In the genomic region with DNA sequence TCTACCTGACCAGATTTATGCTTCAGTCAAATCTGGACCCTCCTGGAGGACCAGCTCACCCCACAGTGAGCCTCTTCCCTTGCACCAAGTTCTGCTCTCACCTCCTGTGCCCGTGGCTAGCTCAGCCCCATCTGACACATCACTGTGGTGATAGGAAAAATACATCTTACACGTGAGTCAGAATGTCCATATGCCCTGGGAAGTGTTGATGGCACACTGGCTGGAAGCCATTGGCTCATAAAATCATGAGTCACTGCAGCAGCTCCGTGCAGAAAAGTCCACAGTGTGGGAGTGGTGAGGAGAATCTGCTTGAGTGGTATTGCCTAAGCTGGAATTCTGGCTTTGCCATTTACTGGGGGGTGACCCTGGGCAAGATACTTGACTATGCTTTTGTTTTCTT, we compare ENCODE assay signal across 8 cellular contexts. TPM values are rescaled to one million over a fixed set of nuclear protein-coding genes. Genes with fewer than 3 reads are reported as not detected.
DNase-seq lines count a peak whose midpoint lies in the region; ATAC-seq and TF ChIP-seq lines count a peak whose summit lies in the region.

No MANE protein-coding gene starts in this region.

- H3K27ac ChIP-seq in lung (ENCODE audit: low read depth in 1 of 2, low read length in 1 of 2) = no peak overlapping the region
- H3K27ac ChIP-seq in upper lobe of left lung = no peak overlapping the region
- no peak overlapping the region for H3K27ac ChIP-seq in neural progenitor cell

- H3K27me3 ChIP-seq in lung (ENCODE audit: control insufficient read depth, insufficient read depth) (no peaks in the 10 kb centered on the region), upper lobe of left lung (no peaks in the 10 kb centered on the region), neural progenitor cell (no peaks in the 10 kb centered on the region)

- H3K4me2 ChIP-seq in neural progenitor cell = no peak overlapping the region

- H3K27me3 Mint-ChIP-seq in neural progenitor cell (ENCODE audit: insufficient read depth, low read depth) = peaks cover 3% of the 10 kb centered on the region
- H3K27me3 Mint-ChIP-seq in endothelial cell (ENCODE audit: unreplicated experiment) = peaks cover 4% of the 10 kb centered on the region

- H3F3A ChIP-seq in neural progenitor cell (ENCODE audit: low read depth) = no peaks in the 10 kb centered on the region

- no peaks in the 10 kb centered on the region for H3K79me2 ChIP-seq in neural progenitor cell (ENCODE audit: low read depth)

- H3K4me3 Mint-ChIP-seq in neural progenitor cell (no peak overlapping the region), endothelial cell (ENCODE audit: unreplicated experiment) (no peak overlapping the region)

- H4K20me1 ChIP-seq in neural progenitor cell (ENCODE audit: low read depth) = no peaks in the 10 kb centered on the region

- TF ChIP-seq POLR2A in upper lobe of left lung (IDR thresholded peaks at IDR 0.05) = no peak

- H3K27ac Mint-ChIP-seq in neural progenitor cell (no peak overlapping the region), endothelial cell (ENCODE audit: unreplicated experiment) (no peak overlapping the region)

- no peaks in the 10 kb centered on the region for H3K9me3 ChIP-seq in lung (ENCODE audit: control insufficient read depth in 2 of 2, insufficient read depth in 1 of 2, low read length in 1 of 2)
- H3K9me3 ChIP-seq in upper lobe of left lung = no peaks in the 10 kb centered on the region
- no peaks in the 10 kb centered on the region for H3K9me3 ChIP-seq in neural progenitor cell (ENCODE audit: low read depth)

- H3K4me3 ChIP-seq in astrocyte of the cerebellum (ENCODE audit: low read depth, low read length) (no peak overlapping the region), lung (no peak overlapping the region), upper lobe of left lung (no peak overlapping the region), neural progenitor cell (no peak overlapping the region)

- H3K9me3 Mint-ChIP-seq in neural progenitor cell = peaks cover 12% of the 10 kb centered on the region
- no peaks in the 10 kb centered on the region for H3K9me3 Mint-ChIP-seq in endothelial cell (ENCODE audit: unreplicated experiment)

- TF ChIP-seq EP300 in upper lobe of left lung (IDR thresholded peaks at IDR 0.05) = no peak

- TF ChIP-seq CTCF in astrocyte of the cerebellum (IDR thresholded peaks at IDR 0.05; ENCODE audit: low read depth, low read length, missing control alignments) (no peak), lung (IDR thresholded peaks at IDR 0.05; ENCODE audit: control extremely low read depth, extremely low read depth) (no peak), upper lobe of left lung (IDR thresholded peaks at IDR 0.05) (no peak), neural progenitor cell (IDR thresholded peaks at IDR 0.05) (no peak), endothelial cell (IDR thresholded peaks at IDR 0.05; ENCODE audit: unreplicated experiment) (no peak)

- 10 to 20% methylated on average over 3 of the region's 3 CpGs for WGBS in lung, 2 donors
- 26 to 29% methylated on average over 3 of the region's 3 CpGs for WGBS in upper lobe of left lung, 2 donors

- H3K4me1 ChIP-seq in lung (ENCODE audit: control insufficient read depth in 2 of 2, insufficient read depth in 2 of 2, low read length in 2 of 2) (peaks cover 0 to 2% of the 10 kb centered on the region in 2 donors), upper lobe of left lung (peaks cover 0 to 11% (median 7%) of the 10 kb centered on the region in 4 donors), neural progenitor cell (no peaks in the 10 kb centered on the region)

- peaks cover 7% of the 10 kb centered on the region for H3K36me3 Mint-ChIP-seq in neural progenitor cell
- peaks cover 5% of the 10 kb centered on the region for H3K36me3 Mint-ChIP-seq in endothelial cell (ENCODE audit: low read depth, unreplicated experiment)

- H3K4me1 Mint-ChIP-seq in neural progenitor cell (peaks cover 3% of the 10 kb centered on the region), endothelial cell (ENCODE audit: unreplicated experiment) (no peaks in the 10 kb centered on the region)

- in situ Hi-C loops in astrocyte of the cerebellum (cut with HindIII; ENCODE audit: low sequenced_read_pairs) = no loop called here

- DNase-seq in ELR (ENCODE audit: low read depth) = peak; percentile 98
- DNase-seq in NCI-H69 (lab: John Stamatoyannopoulos, UW) = peak; percentile 67
- peak; percentile 90 for DNase-seq in astrocyte of the cerebellum (ENCODE audit: low read depth)
- DNase-seq in lung (ENCODE audit: low spot score) = no peak
- peak in 1 of 2 donors; percentile 23 for DNase-seq in upper lobe of left lung
- DNase-seq in hippocampal formation (lab: John Stamatoyannopoulos, UW) = no peak
- no peak for DNase-seq in neural progenitor cell (ENCODE audit: low spot score)
- DNase-seq in endothelial cell (ENCODE audit: low spot score) = no peak

- H3K36me3 ChIP-seq in lung (ENCODE audit: control insufficient read depth in 2 of 2, insufficient read depth in 2 of 2, low read length in 2 of 2) (no peaks in the 10 kb centered on the region), upper lobe of left lung (no peaks in the 10 kb centered on the region), neural progenitor cell (no peaks in the 10 kb centered on the region)

- peak; percentile 75 for ATAC-seq in lung (ENCODE audit: insufficient read depth, low FRiP score)
- ATAC-seq in upper lobe of left lung (ENCODE audit: low FRiP score in 2 of 2) = peak; percentile 55 to 64

- H2AFZ ChIP-seq in neural progenitor cell (replicated peaks) = no peak overlapping the region

- no peak overlapping the region for H3K9ac ChIP-seq in neural progenitor cell

RNA-seq across cellular contexts. Expression of a gene that starts 42.6 kb away (rescaled TPM):
- total RNA-seq in lung (10 to 100 TPM in 1 of 2 donors, 1 to 10 TPM in 1; 9.5 to 33.5 TPM), upper lobe of left lung (10 to 100 TPM in 5 of 6 donors, 1 to 10 TPM in 1; 8.3 to 35.2 (median 17.4) TPM), neural progenitor cell (ENCODE audit: low replicate concordance) (1.1 and 1.8 TPM in 2 replicates), endothelial cell (ENCODE audit: unreplicated experiment) (7.5 TPM)
- 1 to 10 TPM; 6.4 to 7.8 TPM for polyA plus RNA-seq in lung

Comparison
In these comparisons a context has a peak if more than half of its experiments do, and no peak if none do; other contexts are left out.
1. DNase-seq: peak in ELR (single experiment), NCI-H69 (single experiment) and astrocyte of the cerebellum (single experiment); none in lung (single experiment), hippocampal formation (0 of 2), neural progenitor cell (single experiment) and endothelial cell (single experiment).